Comparison of ENCODE assay signal across 14 cellular contexts in genomic region chr3:63896332-63897034, GRCh38. TPM values are rescaled to one million over a fixed set of nuclear protein-coding genes. Genes with fewer than 3 reads are reported as not detected.
DNase-seq lines count a peak whose midpoint lies in the region; ATAC-seq, FAIRE-seq and TF ChIP-seq lines count a peak whose summit lies in the region.
"Had no signal": no experiment of that assay in that cellular context is flagged by ENCODE, and none has a peak within 500 bp of the region (broad histone marks: within the 10 kb centered on the region; RNA-seq: fewer than 3 reads in every experiment).

No MANE protein-coding gene starts in this region.

- peaks cover 5 to 26% of the 10 kb centered on the region in 2 experiments for H3K36me3 ChIP-seq in SK-N-SH (replicated peaks in 1 of 2; ENCODE audit: control insufficient read depth in 1 of 2, insufficient read depth in 2 of 2, low read length in 1 of 2)
- H3K36me3 ChIP-seq in hepatocyte (replicated peaks; ENCODE audit: insufficient read depth, low read depth), result no peaks in the 10 kb centered on the region

- POLR2A ChIA-PET in SK-N-SH (lab: Yijun Ruan, JAX), result interaction anchor here (0.7 kb wide), 1 partner anchor 1817 kb away, joined by 3 read pairs; no protein-coding TSS in a partner anchor

- H3K9ac ChIP-seq in SK-N-SH, result no peak overlapping the region

- peak overlapping the region in 1 of 2 experiments; percentile 46; a peak in 2 of 4 replicates for H3K27ac ChIP-seq in SK-N-SH (ENCODE audit: low read depth in 2 of 2, low read length in 1 of 2)
- H3K27ac ChIP-seq in hepatocyte, result no peak overlapping the region

- H4K20me1 ChIP-seq in SK-N-SH (ENCODE audit: insufficient read depth) (peaks cover 8% of the 10 kb centered on the region), hepatocyte (ENCODE audit: insufficient read depth, poor library complexity, severe bottlenecking) (peaks cover 5% of the 10 kb centered on the region)

- no peak for TF ChIP-seq CTCF in D721Med (IDR thresholded peaks at IDR 0.05; ENCODE audit: insufficient read depth, missing control alignments)
- TF ChIP-seq CTCF in SK-N-SH (IDR thresholded peaks at IDR 0.05), result no peak
- TF ChIP-seq CTCF in hepatocyte (IDR thresholded peaks at IDR 0.05; ENCODE audit: poor library complexity), result no peak

- no peak overlapping the region for H3K4me3 ChIP-seq in SK-N-SH (ENCODE audit: low read depth in 2 of 2, low read length in 1 of 2)
- no peak overlapping the region for H3K4me3 ChIP-seq in hepatocyte
- H3K4me3 ChIP-seq: heart left ventricle, smooth muscle cell had no signal

- peaks cover 29% of the 10 kb centered on the region; the same call in 1 of the 2 replicates for H3K79me2 ChIP-seq in SK-N-SH (ENCODE audit: insufficient read depth)
- peaks cover 18% of the 10 kb centered on the region for H3K79me2 ChIP-seq in hepatocyte

- FAIRE-seq in D721Med (lab: Jason Lieb, UNC), result peak; percentile 70
- FAIRE-seq: TTC549 had no signal

- H2AFZ ChIP-seq in SK-N-SH (ENCODE audit: low read depth) (no peak overlapping the region), hepatocyte (no peak overlapping the region)

- H3K9me2 ChIP-seq in SK-N-SH, result no peaks in the 10 kb centered on the region
- H3K9me2 ChIP-seq in hepatocyte (replicated peaks; ENCODE audit: insufficient read depth), result no peaks in the 10 kb centered on the region

- no peaks in the 10 kb centered on the region for H3F3A ChIP-seq in SK-N-SH (replicated peaks; ENCODE audit: insufficient read depth)

- no peak for TF ChIP-seq RAD21 in SK-N-SH (IDR thresholded peaks at IDR 0.05; ENCODE audit: low read length)

- TF ChIP-seq EP300 in SK-N-SH (IDR thresholded peaks at IDR 0.05; ENCODE audit: borderline replicate concordance in 1 of 2, low read depth in 1 of 2, low read length in 1 of 2), result no peak

- CTCF ChIA-PET in SK-N-SH (lab: Yijun Ruan, JAX), result interaction anchor here (0.7 kb wide), 2 partner anchors 9 to 254 kb away, joined by 3 read pairs; no protein-coding TSS in a partner anchor

- H3K4me1 ChIP-seq in SK-N-SH (ENCODE audit: control insufficient read depth in 1 of 2, insufficient read depth in 2 of 2, low read depth in 1 of 2, low read length in 1 of 2) (peaks cover 0 to 7% of the 10 kb centered on the region in 2 experiments; a peak in 1 of 4 replicates), hepatocyte (ENCODE audit: insufficient read depth) (no peaks in the 10 kb centered on the region)

- peak overlapping the region; percentile 30; the same call in 1 of the 2 replicates for H3K4me2 ChIP-seq in SK-N-SH
- H3K4me2 ChIP-seq in hepatocyte, result no peak overlapping the region
- H3K4me2 ChIP-seq: smooth muscle cell had no signal

- H3K27me3 ChIP-seq in SK-N-SH (ENCODE audit: insufficient read depth) (no peaks in the 10 kb centered on the region), hepatocyte (no peaks in the 10 kb centered on the region)
- H3K27me3 ChIP-seq: heart left ventricle had no signal

- WGBS in SK-N-SH (ENCODE audit: low lambda C conversion rate), result 69% methylated on average over 1 of the region's 1 CpG
- 79% methylated on average over 1 of the region's 1 CpG for WGBS in hepatocyte (ENCODE audit: low lambda C conversion rate, missing lambda C conversion rate)

- ATAC-seq in GM19043 (IDR thresholded peaks at IDR 0.05; ENCODE audit: low read depth, unreplicated experiment), result peak; percentile 64
- peak; percentile 70 for ATAC-seq in HG02973 (IDR thresholded peaks at IDR 0.05; ENCODE audit: unreplicated experiment)

- H3K9me3 ChIP-seq in SK-N-SH (no peaks in the 10 kb centered on the region), hepatocyte (ENCODE audit: low read depth) (no peaks in the 10 kb centered on the region)
- H3K9me3 ChIP-seq: heart left ventricle had no signal

- no peak for DNase-seq in D721Med (ENCODE audit: insufficient read length, low spot score)
- DNase-seq in SK-N-SH, result no peak
- DNase-seq in hepatic stellate cell (ENCODE audit: low spot score), result no peak
- no peak for DNase-seq in NCI-H1048 (lab: John Stamatoyannopoulos, UW)
- DNase-seq in medulla oblongata (ENCODE audit: extremely low spot score), result no peak
- no peak for DNase-seq in hepatocyte (ENCODE audit: low spot score)
- DNase-seq: activated gamma-delta T cell treated with Interleukin-2 at 50 U/mL for 16 hours, heart left ventricle, NCI-H1105 treated with DMSO at 0.1 percent for 48 hours had no signal

TF ChIP-seq in SK-N-SH, 30 proteins besides CTCF, POLR2A, EP300 and RAD21:
- no peak for TF ChIP-seq EZH2phosphoT487 (IDR thresholded peaks at IDR 0.05; ENCODE audit: borderline replicate concordance, low read depth)
- TF ChIP-seq MEF2A (IDR thresholded peaks at IDR 0.05; ENCODE audit: borderline replicate concordance, low read depth), result 0 out of 2 replicates have a peak, but pooled peaks have one; percentile 21

RNA-seq across cellular contexts. Expression of gene SCAANT1, which starts 15.7 kb away (rescaled TPM):
- polyA plus RNA-seq in SK-N-SH (2012; rRNA removed), result not detected in 2 replicates
- not detected in 2 replicates for polyA plus RNA-seq in SK-N-SH (2012; cell fraction: cytosol; rRNA removed)
- not detected in 2 replicates for polyA plus RNA-seq in SK-N-SH (2012; cell fraction: nucleus; rRNA removed)
- not detected in 2 replicates for total RNA-seq in hepatocyte
- polyA plus RNA-seq in hepatocyte, result 1.1 TPM in 1 of 2 replicates, not detected in the other
- total RNA-seq: heart left ventricle, mesothelial cell of epicardium, smooth muscle cell had no signal
- polyA plus RNA-seq: heart left ventricle, smooth muscle cell had no signal

RNA-seq across cellular contexts. Expression of gene ATXN7, which starts 32.8 kb away (rescaled TPM):
- polyA plus RNA-seq in SK-N-SH (2012; rRNA removed) (6.2 and 8.5 TPM in 2 replicates), hepatocyte (3.0 and 7.5 TPM in 2 replicates)
- polyA plus RNA-seq in SK-N-SH (2012; cell fraction: cytosol; rRNA removed), result 2.7 and 3.2 TPM in 2 replicates
- 33.9 and 34.8 TPM in 2 replicates for polyA plus RNA-seq in SK-N-SH (2012; cell fraction: nucleus; rRNA removed)
- total RNA-seq in hepatocyte, result 14.1 and 14.4 TPM in 2 replicates

RNA-seq across cellular contexts. Expression of gene THOC7, which starts 32.9 kb away (rescaled TPM):
- polyA plus RNA-seq in SK-N-SH (2012; rRNA removed) (35.6 and 35.9 TPM in 2 replicates), hepatocyte (67.3 and 78.5 TPM in 2 replicates)
- polyA plus RNA-seq in SK-N-SH (2012; cell fraction: cytosol; rRNA removed), result 61.9 and 94.1 TPM in 2 replicates
- polyA plus RNA-seq in SK-N-SH (2012; cell fraction: nucleus; rRNA removed), result 7.9 and 12.4 TPM in 2 replicates
- 61.7 and 69.4 TPM in 2 replicates for total RNA-seq in hepatocyte
